Comparison of ENCODE assay signal across 22 cellular contexts in genomic region chr6:8906699-8907098, GRCh38.
"Had no signal": no experiment of that assay in that cellular context is flagged by ENCODE, and none has a peak within 500 bp of the region (broad histone marks: within the 10 kb centered on the region; RNA-seq: fewer than 3 reads in every experiment).

No MANE protein-coding gene starts in this region.

- H3K4me3 ChIP-seq: colonic mucosa, dorsolateral prefrontal cortex, esophagus muscularis mucosa, gastroesophageal sphincter, heart left ventricle, hepatocyte, left ventricle myocardium inferior, lower lobe of right lung, mucosa of descending colon had no signal

- ATAC-seq: foreskin keratinocyte, gastroesophageal sphincter, heart left ventricle, left colon, mucosa of descending colon had no signal

- H3K27ac Mint-ChIP-seq: immature natural killer cell, naive B cell had no signal

- H3K27me3 ChIP-seq: colonic mucosa, esophagus muscularis mucosa, foreskin keratinocyte, heart left ventricle, hepatocyte had no signal

- H3K4me1 Mint-ChIP-seq: immature natural killer cell, naive B cell had no signal

- H3K36me3 ChIP-seq: colonic mucosa, esophagus muscularis mucosa, gastroesophageal sphincter, heart left ventricle, left ventricle myocardium inferior, lower lobe of right lung had no signal

- H3K9me3 ChIP-seq: colonic mucosa, esophagus muscularis mucosa, lower lobe of right lung, mucosa of descending colon had no signal

- H3K36me3 Mint-ChIP-seq: immature natural killer cell, mesothelial cell of epicardium, naive B cell had no signal

- DNase-seq: colonic mucosa; dermis blood vessel endothelial cell; dorsolateral prefrontal cortex; effector CD4-positive, alpha-beta T cell; effector memory CD4-positive, alpha-beta T cell; foreskin keratinocyte; heart left ventricle; hypothalamus; immature natural killer cell; islet precursor cell; kidney; kidney glomerular epithelial cell; left colon; left ventricle myocardium inferior; lower lobe of right lung; mesenchymal stem cell; mucosa of descending colon; naive B cell had no signal

- H3K4me3 Mint-ChIP-seq: immature natural killer cell, mesothelial cell of epicardium, naive B cell had no signal

- H3K4me1 ChIP-seq: colonic mucosa, esophagus muscularis mucosa, foreskin keratinocyte, gastroesophageal sphincter, heart left ventricle, left ventricle myocardium inferior, lower lobe of right lung had no signal

- H3K27ac ChIP-seq: colonic mucosa, dorsolateral prefrontal cortex, esophagus muscularis mucosa, foreskin keratinocyte, gastroesophageal sphincter, heart left ventricle, hepatocyte, left ventricle myocardium inferior, lower lobe of right lung had no signal
